ENCODE assay signal across 8 cellular contexts in genomic region chrX:108224727-108225455, GRCh38.
A peak's percentile ranks its signal among the peaks of the same experiment; 100 is the strongest.
DNase-seq lines count a peak whose midpoint lies in the region; ATAC-seq and TF ChIP-seq lines count a peak whose summit lies in the region.

No MANE protein-coding gene starts in this region.

- CTCF ChIA-PET in AG04450 (lab: Charles Lee), result interaction anchor here (0.6 to 3.1 kb wide), 48 partner anchors 8 to 1416 kb away, joined by 3 to 38 read pairs (median 4); no protein-coding TSS in a partner anchor

- no peaks in the 10 kb centered on the region for H3K36me3 ChIP-seq in osteoblast (ENCODE audit: insufficient read depth, low read length)

- ATAC-seq in HG03159 (IDR thresholded peaks at IDR 0.05; ENCODE audit: unreplicated experiment), result peak; percentile 75
- ATAC-seq in GM21825 (IDR thresholded peaks at IDR 0.05; ENCODE audit: unreplicated experiment), result no peak

- H4K20me1 ChIP-seq in osteoblast (ENCODE audit: insufficient read depth, low read length), result no peaks in the 10 kb centered on the region

- TF ChIP-seq CTCF in AG04450 (IDR thresholded peaks at IDR 0.05; ENCODE audit: low read depth, low read length) (peak; percentile 56), GM12872 (IDR thresholded peaks at IDR 0.05; ENCODE audit: insufficient read depth, low read depth, low read length) (peak; percentile 49; the same call in 2 of the 3 replicates), osteoblast (IDR thresholded peaks at IDR 0.05; ENCODE audit: extremely low read depth, low read depth, low read length) (peak; percentile 53)

- no peaks in the 10 kb centered on the region for H3K79me2 ChIP-seq in osteoblast (ENCODE audit: insufficient read depth, low read length)

- POLR2A ChIA-PET in AG04450 (lab: Yijun Ruan, JAX), result interaction anchor here (1.4 kb wide), 1 partner anchor 36 kb away, joined by 4 read pairs; no protein-coding TSS in a partner anchor

- H3K9me3 ChIP-seq in AG04450 (ENCODE audit: control insufficient read depth, insufficient read depth, low read length) (no peaks in the 10 kb centered on the region), osteoblast (ENCODE audit: low read depth, low read length) (no peaks in the 10 kb centered on the region)

- H3K4me3 ChIP-seq in AG04450 (ENCODE audit: low read depth, low read length) (no peak overlapping the region), osteoblast (ENCODE audit: insufficient read depth, low read length) (no peak overlapping the region)

- no peak overlapping the region for H2AFZ ChIP-seq in osteoblast (ENCODE audit: low read length)

- H3K27me3 ChIP-seq in AG04450 (ENCODE audit: control insufficient read depth, insufficient read depth, low read length) (no peaks in the 10 kb centered on the region), osteoblast (ENCODE audit: insufficient read depth, low read length) (peaks cover 33% of the 10 kb centered on the region)

- H3K4me2 ChIP-seq in osteoblast (ENCODE audit: insufficient read depth, low read length), result no peak overlapping the region

- H3K4me1 ChIP-seq in osteoblast (ENCODE audit: insufficient read depth, low read length), result no peaks in the 10 kb centered on the region

- H3K27ac ChIP-seq in AG04450 (ENCODE audit: low read depth, low read length), result no peak overlapping the region
- H3K27ac ChIP-seq in osteoblast (ENCODE audit: low read depth, low read length), result no peak overlapping the region

- DNase-seq in AG04450 (ENCODE audit: low read depth, low spot score) (no peak), NCI-H82 treated with DMSO at 0.1 percent for 48 hours (lab: John Stamatoyannopoulos, UW; ENCODE audit: unreplicated experiment) (peak; percentile 19), epidermal melanocyte (ENCODE audit: insufficient read length, low spot score) (peak; percentile 26), osteoblast (ENCODE audit: insufficient read length, low spot score, missing footprints) (no peak), AML-193 (lab: John Stamatoyannopoulos, UW) (no peak)

Comparison
In these comparisons a context has a peak if more than half of its experiments do, and no peak if none do; other contexts are left out.
1. DNase-seq: peak in NCI-H82 treated with DMSO at 0.1 percent for 48 hours (single experiment) and epidermal melanocyte (single experiment); none in AG04450 (single experiment), osteoblast (single experiment) and AML-193 (0 of 2).
2. Peak in every context shown above with its lines, with median percentiles within 50 percentile points of each other: CTCF ChIP-seq.